In genomic region chr6:75230484-75231325, GRCh38 we compare ENCODE assay signal across 8 cellular contexts. TPM values are rescaled to one million over a fixed set of nuclear protein-coding genes. Genes with fewer than 3 reads are reported as not detected.
A peak's percentile ranks its signal among the peaks of the same experiment; 100 is the strongest.
DNase-seq lines count a peak whose midpoint lies in the region; ATAC-seq, FAIRE-seq and TF ChIP-seq lines count a peak whose summit lies in the region.

No MANE protein-coding gene starts in this region.

- no peak for TF ChIP-seq EP300 in sigmoid colon (IDR thresholded peaks at IDR 0.05)

- TF ChIP-seq CTCF in AG09309 (IDR thresholded peaks at IDR 0.05; ENCODE audit: control insufficient read depth, insufficient read depth, low read depth, low read length, missing control alignments) (peak; percentile 82), sigmoid colon (IDR thresholded peaks at IDR 0.05) (peak; percentile 35 to 59 (median 50))

- H3K27me3 ChIP-seq in sigmoid colon: no peaks in the 10 kb centered on the region

- DNase-seq in AG09309 (ENCODE audit: low read depth) (peak; percentile 38), H54 (ENCODE audit: insufficient read length, low spot score) (no peak), SK-N-DZ (ENCODE audit: low spot score) (peak; percentile 49), foreskin melanocyte (peak; percentile 42), sigmoid colon (no peak), activated gamma-delta T cell (lab: John Stamatoyannopoulos, UW) (no peak), NCI-H1694 treated with DMSO at 0.1 percent for 48 hours (lab: John Stamatoyannopoulos, UW) (no peak)

- H3K36me3 ChIP-seq in sigmoid colon: peaks cover 0 to 1% (median 0%) of the 10 kb centered on the region in 4 donors

- no peak for ATAC-seq in GM21515 (IDR thresholded peaks at IDR 0.05; ENCODE audit: unreplicated experiment)

- H3K4me1 ChIP-seq in sigmoid colon: peaks cover 0 to 27% (median 0%) of the 10 kb centered on the region in 4 donors

- no peaks in the 10 kb centered on the region for H3K9me3 ChIP-seq in sigmoid colon

- 55 to 62% methylated on average over 10 of the region's 10 CpGs for WGBS in sigmoid colon, 2 donors

- no peak overlapping the region for H3K27ac ChIP-seq in sigmoid colon

- H3K4me3 ChIP-seq in AG09309 (ENCODE audit: control insufficient read depth, low read depth, low read length) (no peak overlapping the region), sigmoid colon (peak overlapping the region in 1 of 4 donors; percentile 21)

- intact Hi-C loops in sigmoid colon (cut with DNase I): no loop called here

- no peak for TF ChIP-seq POLR2A in H54 (IDR thresholded peaks at IDR 0.05; ENCODE audit: low read depth, low read length)
- TF ChIP-seq POLR2A in sigmoid colon (IDR thresholded peaks at IDR 0.05): no peak

- FAIRE-seq in H54 (lab: Jason Lieb, UNC): peak; percentile 95

RNA-seq across cellular contexts. Expression of gene COX7A2, which starts 12.9 kb away (rescaled TPM):
- 4,889 and 5,791 TPM in 2 replicates for polyA plus RNA-seq in SK-N-DZ (2014; cell fraction: cytosol; rRNA removed)
- polyA plus RNA-seq in SK-N-DZ (2014; cell fraction: nucleus; rRNA removed): 1,566 and 3,018 TPM in 2 replicates
- 1,000 to 10,000 TPM in 1 of 4 donors, 100 to 1,000 TPM in 3; 419 to 3,086 (median 644) TPM for total RNA-seq in sigmoid colon
- polyA plus RNA-seq in sigmoid colon: 1,000 to 10,000 TPM in 2 of 3 donors, 100 to 1,000 TPM in 1; 948 to 2,470 (median 1,191) TPM

RNA-seq across cellular contexts. Expression of gene COL12A1, which starts 24.9 kb away (rescaled TPM):
- 0.05 TPM in 1 of 2 replicates, not detected in the other for polyA plus RNA-seq in SK-N-DZ (2014; cell fraction: cytosol; rRNA removed)
- 0.01 and 0.11 TPM in 2 replicates for polyA plus RNA-seq in SK-N-DZ (2014; cell fraction: nucleus; rRNA removed)
- 100 to 1,000 TPM; 129 to 328 (median 143) TPM for total RNA-seq in sigmoid colon
- 10 to 100 TPM in 1 of 3 donors, 1 to 10 TPM in 2; 2.1 to 11.3 (median 3.0) TPM for polyA plus RNA-seq in sigmoid colon

RNA-seq across cellular contexts. Expression of gene TMEM30A, which starts 53.9 kb away (rescaled TPM):
- polyA plus RNA-seq in SK-N-DZ (2014; cell fraction: cytosol; rRNA removed): 49.6 and 50.8 TPM in 2 replicates
- polyA plus RNA-seq in SK-N-DZ (2014; cell fraction: nucleus; rRNA removed): 24.2 and 24.6 TPM in 2 replicates
- total RNA-seq in sigmoid colon: 10 to 100 TPM; 69.5 to 95.6 (median 92.6) TPM
- 10 to 100 TPM; 10.8 to 45.4 (median 16.6) TPM for polyA plus RNA-seq in sigmoid colon

Comparison
In these comparisons a context has a peak if more than half of its experiments do, and no peak if none do; other contexts are left out.
1. DNase-seq: peak in AG09309 (single experiment), SK-N-DZ (single experiment) and foreskin melanocyte (single experiment); none in H54 (single experiment), sigmoid colon (single experiment), activated gamma-delta T cell (single experiment) and NCI-H1694 treated with DMSO at 0.1 percent for 48 hours (single experiment).